In the genomic region with DNA sequence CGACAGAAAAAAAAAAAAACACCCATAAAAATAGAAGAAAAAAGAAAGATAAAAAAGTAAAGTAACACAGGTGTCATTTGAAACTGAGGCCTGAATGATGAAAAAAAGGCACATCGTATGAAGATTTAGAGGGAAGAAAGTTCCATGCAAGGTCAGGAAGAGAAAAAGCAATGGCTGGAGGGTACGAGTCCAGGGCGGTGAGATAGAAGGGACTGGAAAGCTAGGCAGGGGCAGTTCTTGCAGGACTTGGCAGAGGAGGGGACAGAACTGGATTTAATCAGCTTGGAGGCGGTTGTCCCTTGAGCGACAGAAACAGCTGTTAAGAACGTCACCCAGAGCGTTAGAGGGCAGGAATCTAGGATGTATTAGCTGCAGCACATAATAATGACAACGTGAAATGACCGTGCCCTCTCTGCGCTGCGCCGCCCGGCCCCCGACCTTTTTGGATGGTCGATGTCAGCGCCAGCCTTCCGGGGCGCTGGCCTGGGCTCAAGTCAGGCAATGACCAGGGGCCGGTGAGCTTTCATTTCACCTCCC, we compare ENCODE assay signal across 1 cellular context.
TF ChIP-seq lines count a peak whose summit lies in the region.

No MANE protein-coding gene starts in this region.

TF ChIP-seq in WTC11, 78 proteins besides CTCF, POLR2A, EP300 and RAD21 (continued from another document):
- TF ChIP-seq E2F1 (CRISPR knock-in tag; IDR thresholded peaks at IDR 0.05): no peak
- TF ChIP-seq HMGA2 (CRISPR knock-in tag; IDR thresholded peaks at IDR 0.05): no peak
- no peak for TF ChIP-seq ZNF121 (CRISPR knock-in tag; IDR thresholded peaks at IDR 0.05)
- no peak for TF ChIP-seq ZNF219 (CRISPR knock-in tag; IDR thresholded peaks at IDR 0.05; ENCODE audit: borderline replicate concordance)
- TF ChIP-seq TEAD1 (CRISPR knock-in tag; IDR thresholded peaks at IDR 0.05): no peak
- no peak for TF ChIP-seq CBFB (CRISPR knock-in tag; IDR thresholded peaks at IDR 0.05; ENCODE audit: low read depth)
- TF ChIP-seq GABPB1 (CRISPR knock-in tag; IDR thresholded peaks at IDR 0.05): no peak
- no peak for TF ChIP-seq TP53 (CRISPR knock-in tag; IDR thresholded peaks at IDR 0.05)
- TF ChIP-seq ZNF138 (CRISPR knock-in tag; conservative IDR thresholded peaks at IDR 0.05): no peak
- TF ChIP-seq ZNF396 (CRISPR knock-in tag; IDR thresholded peaks at IDR 0.05; ENCODE audit: borderline replicate concordance): no peak
- no peak for TF ChIP-seq IRF2 (CRISPR knock-in tag; IDR thresholded peaks at IDR 0.05; ENCODE audit: borderline replicate concordance, low read depth)
- no peak for TF ChIP-seq NR2C2 (CRISPR knock-in tag; IDR thresholded peaks at IDR 0.05)
- no peak for TF ChIP-seq ATF6 (CRISPR knock-in tag; IDR thresholded peaks at IDR 0.05)
- no peak for TF ChIP-seq ELF4 (CRISPR knock-in tag; IDR thresholded peaks at IDR 0.05; ENCODE audit: low read depth)
- no peak for TF ChIP-seq IRF1 (CRISPR knock-in tag; IDR thresholded peaks at IDR 0.05)
- TF ChIP-seq ZNF232 (CRISPR knock-in tag; IDR thresholded peaks at IDR 0.05): no peak
- TF ChIP-seq ARID4B (CRISPR knock-in tag; IDR thresholded peaks at IDR 0.05; ENCODE audit: borderline replicate concordance): no peak
